8 cellular contexts compared by ENCODE assay signal in the genomic region with DNA sequence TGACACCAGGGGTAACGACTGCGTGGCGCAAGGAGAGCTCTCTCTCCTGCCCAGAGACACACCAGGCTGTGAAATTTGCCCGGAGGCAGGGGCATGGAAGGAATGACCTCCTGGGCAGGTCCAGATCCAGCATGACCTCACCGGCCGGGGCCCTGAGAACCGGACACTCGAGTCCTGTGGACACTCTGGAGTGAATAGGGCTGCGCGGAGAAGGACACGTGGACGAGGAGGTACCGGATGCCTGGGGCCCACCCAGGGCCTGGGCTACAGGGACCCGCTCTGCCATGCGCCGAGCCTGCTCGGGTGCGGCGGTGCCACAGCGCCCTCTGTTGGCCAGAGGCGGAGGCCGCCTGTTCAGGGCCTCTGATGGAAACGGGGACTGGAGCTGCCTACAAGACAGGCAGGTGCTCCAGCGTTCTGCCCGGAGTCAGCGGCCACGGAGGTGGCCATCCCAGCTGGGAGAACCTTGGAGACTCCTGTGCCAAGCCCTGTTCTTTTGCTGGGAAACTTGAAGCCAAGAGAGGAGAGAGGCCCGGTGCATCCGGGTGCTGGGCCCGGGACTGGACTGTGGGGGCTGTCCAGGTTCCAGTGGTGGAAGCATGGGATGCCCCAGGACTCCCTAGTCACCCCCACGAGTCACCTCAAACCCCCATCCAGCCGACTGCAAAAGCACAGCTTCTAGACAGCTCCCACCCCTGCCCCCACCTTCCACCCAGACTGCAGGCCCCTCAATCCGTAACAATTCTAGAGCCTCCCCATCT. TPM values are rescaled to one million over a fixed set of nuclear protein-coding genes. Genes with fewer than 3 reads are reported as not detected.
DNase-seq lines count a peak whose midpoint lies in the region; ATAC-seq, FAIRE-seq and TF ChIP-seq lines count a peak whose summit lies in the region.

No MANE protein-coding gene starts in this region.

- DNase-seq in AML-193 (lab: John Stamatoyannopoulos, UW), result peak; percentile 67 to 75
- DNase-seq in H54 (ENCODE audit: insufficient read length, low spot score), result peak; percentile 90
- DNase-seq in NCI-H2227 (lab: John Stamatoyannopoulos, UW; ENCODE audit: unreplicated experiment), result peak; percentile 87
- peak; percentile 51 for DNase-seq in brain microvascular endothelial cell
- no peak for DNase-seq in keratinocyte (ENCODE audit: low read depth, low spot score)
- peak; percentile 65 to 77 (median 74) for DNase-seq in stimulated activated CD4-positive, alpha-beta T cell treated with anti-CD3 and anti-CD28 coated beads, Interleukin-1b, Interleukin-23, amount 100 ng/mL, for 24 hours (ENCODE audit: low read depth in 4 of 4, low spot score in 1 of 4)

- H3K36me3 ChIP-seq in brain microvascular endothelial cell (replicated peaks) (no peaks in the 10 kb centered on the region), keratinocyte (ENCODE audit: control insufficient read depth in 2 of 2, extremely low read depth in 1 of 2, insufficient read depth in 2 of 2, low read length in 2 of 2) (no peaks in the 10 kb centered on the region)

- H3K4me2 ChIP-seq in keratinocyte (ENCODE audit: control insufficient read depth, extremely low read depth, insufficient read depth, low read depth, low read length), result no peak overlapping the region

- no peaks in the 10 kb centered on the region for H3K79me2 ChIP-seq in keratinocyte (ENCODE audit: control insufficient read depth, insufficient read depth, low read length)

- TF ChIP-seq CTCF in VCaP (conservative IDR thresholded peaks at IDR 0.05) (peak; percentile 99), brain microvascular endothelial cell (IDR thresholded peaks at IDR 0.05; ENCODE audit: low read depth, low read length, missing control alignments) (peak; percentile 99), keratinocyte (optimal IDR thresholded peaks at IDR 0.05 in 1 of 3, IDR thresholded peaks at IDR 0.05 in 1 of 3, conservative IDR thresholded peaks at IDR 0.05 in 1 of 3; ENCODE audit: extremely low read depth in 1 of 3, insufficient read depth in 2 of 3, low read length in 3 of 3) (peak; percentile 70 to 99 (median 95))

- ATAC-seq in GM18520 (IDR thresholded peaks at IDR 0.05; ENCODE audit: unreplicated experiment), result no peak

- H3K4me1 ChIP-seq in keratinocyte (ENCODE audit: control insufficient read depth, extremely low read depth, insufficient read depth, low read length), result peaks cover 18% of the 10 kb centered on the region

- no peaks in the 10 kb centered on the region for H4K20me1 ChIP-seq in keratinocyte (ENCODE audit: control insufficient read depth, extremely low read depth, insufficient read depth, low read length)

- H3K9ac ChIP-seq in keratinocyte (ENCODE audit: control insufficient read depth, extremely low read depth, insufficient read depth, low read length), result no peak overlapping the region

- H3K9me1 ChIP-seq in keratinocyte (ENCODE audit: control insufficient read depth, extremely low read depth, insufficient read depth, low read length), result no peaks in the 10 kb centered on the region

- no peak for TF ChIP-seq POLR2A in H54 (IDR thresholded peaks at IDR 0.05; ENCODE audit: low read depth, low read length)

- H3K27me3 ChIP-seq in brain microvascular endothelial cell (replicated peaks) (no peaks in the 10 kb centered on the region), keratinocyte (ENCODE audit: control insufficient read depth, extremely low read depth, insufficient read depth, low read length) (peaks cover 4% of the 10 kb centered on the region)

- H3K27ac ChIP-seq in VCaP (peak overlapping the region; percentile 50; the same call in 1 of the 2 replicates), brain microvascular endothelial cell (no peak overlapping the region), keratinocyte (ENCODE audit: control insufficient read depth, insufficient read depth, low read length) (no peak overlapping the region)

- H3K4me3 ChIP-seq in brain microvascular endothelial cell (ENCODE audit: low read depth, low read length) (no peak overlapping the region), keratinocyte (ENCODE audit: control insufficient read depth in 2 of 3, extremely low read depth in 1 of 3, insufficient read depth in 2 of 3, low read depth in 1 of 3, low read length in 3 of 3) (no peak overlapping the region)

- FAIRE-seq in H54 (lab: Jason Lieb, UNC) (no peak), keratinocyte (lab: Jason Lieb, UNC) (peak; percentile 61)

- in situ Hi-C loops in brain microvascular endothelial cell (cut with HindIII; ENCODE audit: low pct_ligation_motif_present, low sequenced_read_pairs), result no loop called here

- dilution Hi-C loops in keratinocyte (cut with MboI; ENCODE audit: extremely low pct_ligation_motif_present, low sequenced_read_pairs), result no loop called here

- H3K9me3 ChIP-seq in keratinocyte (ENCODE audit: control insufficient read depth, low read depth, low read length), result no peaks in the 10 kb centered on the region

- H2AFZ ChIP-seq in keratinocyte (ENCODE audit: control insufficient read depth, low read length), result no peak overlapping the region

RNA-seq across cellular contexts. Expression of a gene that starts 19.3 kb away (rescaled TPM):
- polyA plus RNA-seq in keratinocyte, result 0.08 to 0.16 TPM (median 0.12 TPM) in 3 replicates
- not detected for polyA plus RNA-seq in keratinocyte (2011; ENCODE audit: low read depth)
- polyA plus RNA-seq in keratinocyte (2011; cell fraction: cytosol; rRNA removed), result 0.05 and 0.14 TPM in 2 replicates
- polyA plus RNA-seq in keratinocyte (2011; cell fraction: nucleus; rRNA removed), result 0.11 and 0.13 TPM in 2 replicates
- 0.08 and 0.14 TPM in 2 replicates for polyA plus RNA-seq in keratinocyte (2012; ENCODE audit: low replicate concordance)
- 0.03 to 0.69 TPM (median 0.35 TPM) in 3 replicates for polyA minus RNA-seq in keratinocyte
- not detected for polyA minus RNA-seq in keratinocyte (2011; cell fraction: cytosol; rRNA and poly(A)+ RNA removed)
- not detected in 2 replicates for polyA minus RNA-seq in keratinocyte (2011; cell fraction: nucleus; rRNA and poly(A)+ RNA removed)
